31 cellular contexts compared by ENCODE assay signal in the genomic region with DNA sequence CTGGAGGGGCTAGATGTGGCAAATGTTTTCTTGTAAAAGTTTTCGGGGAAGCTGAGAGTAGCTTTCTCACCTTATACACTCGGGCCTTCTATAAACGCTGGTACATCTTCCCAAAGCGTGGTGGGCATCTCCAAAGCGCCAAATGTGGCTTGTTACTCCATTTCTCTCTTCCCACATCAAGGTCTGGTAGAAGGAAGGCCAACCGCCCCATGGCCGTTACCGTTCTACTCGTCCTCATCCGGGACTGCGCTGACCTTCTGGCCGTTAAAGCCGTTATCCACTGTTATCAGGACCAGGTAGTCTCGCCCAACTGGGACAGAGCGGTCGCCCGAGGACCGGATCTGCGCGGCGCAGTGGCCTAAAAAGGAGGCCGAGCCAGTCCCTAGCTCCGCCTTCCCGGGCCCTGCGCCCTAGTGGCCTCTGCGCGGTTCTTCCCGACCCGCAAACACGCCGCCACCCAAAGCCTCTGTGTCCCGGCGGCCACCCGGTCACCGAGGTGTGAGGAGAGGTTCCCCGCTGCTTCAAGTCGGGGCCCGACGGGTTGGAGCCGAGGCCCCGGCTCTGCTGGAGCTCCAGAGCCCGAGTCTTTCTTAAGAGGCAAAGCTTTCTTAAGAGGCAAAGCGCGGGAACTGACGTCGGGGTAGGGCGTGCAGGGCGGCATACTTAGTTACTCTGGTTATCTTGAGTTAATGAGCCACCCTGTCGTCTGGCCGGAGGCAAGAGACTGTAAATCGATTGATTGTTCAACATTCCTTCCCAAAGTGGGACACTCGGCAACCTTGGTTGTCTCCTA.
A peak's percentile ranks its signal among the peaks of the same experiment; 100 is the strongest.
DNase-seq lines count a peak whose midpoint lies in the region; ATAC-seq, FAIRE-seq and TF ChIP-seq lines count a peak whose summit lies in the region.
"Had no signal": no experiment of that assay in that cellular context is flagged by ENCODE, and none has a peak within 500 bp of the region (broad histone marks: within the 10 kb centered on the region; RNA-seq: fewer than 3 reads in every experiment).

No MANE protein-coding gene starts in this region.

- no peak for TF ChIP-seq CTCF in H1 (IDR thresholded peaks at IDR 0.05; ENCODE audit: control extremely low read depth in 1 of 3, insufficient read depth in 1 of 3, low read depth in 1 of 3, low read length in 3 of 3)
- no peak for TF ChIP-seq CTCF in keratinocyte (optimal IDR thresholded peaks at IDR 0.05 in 1 of 3, IDR thresholded peaks at IDR 0.05 in 1 of 3, conservative IDR thresholded peaks at IDR 0.05 in 1 of 3; ENCODE audit: extremely low read depth in 1 of 3, insufficient read depth in 2 of 3, low read length in 3 of 3)
- TF ChIP-seq CTCF in testis (IDR thresholded peaks at IDR 0.05): no peak
- no peak for TF ChIP-seq CTCF in PC-3 (conservative IDR thresholded peaks at IDR 0.05; ENCODE audit: low read depth, low read length)

- no peaks in the 10 kb centered on the region for H3F3A ChIP-seq in PC-3 (ENCODE audit: low read length, unreplicated experiment)

- WGBS in H1 (ENCODE audit: extremely low coverage in 1 of 2, insufficient coverage in 1 of 2, insufficient read length in 1 of 2, insufficient replicate concordance in 2 of 2, low coverage in 1 of 2, low lambda C conversion rate in 2 of 2, missing lambda C conversion rate in 1 of 2), 2 experiments: 16% methylated on average over 49 of the region's 52 CpGs; no CpG with 5 or more reads in 1 of the 2 experiments
- 29 to 47% methylated on average over 17 to 52 of the region's 52 CpGs for WGBS in testis, 2 donors

- no peak overlapping the region for H2AK5ac ChIP-seq in H1 (ENCODE audit: low read depth, low read length)

- H2BK20ac ChIP-seq in H1 (ENCODE audit: low read length): no peak overlapping the region

- no peaks in the 10 kb centered on the region for H3K9me1 ChIP-seq in keratinocyte (ENCODE audit: control insufficient read depth, extremely low read depth, insufficient read depth, low read length)

- H3K56ac ChIP-seq in H1 (replicated peaks; ENCODE audit: insufficient read length, low read depth, low read length): no peak overlapping the region

- H3K27ac Mint-ChIP-seq in activated T-cell treated with anti-CD3 and anti-CD28 coated beads, Interleukin-2, amount 50 U/mL, for 72 hours: no peak overlapping the region
- H3K27ac Mint-ChIP-seq: activated naive CD4-positive, alpha-beta T cell treated with anti-CD3 and anti-CD28 coated beads for 36 hours; CD8-positive, alpha-beta T cell; memory B cell; stimulated activated effector memory CD8-positive, alpha-beta T cell treated with anti-CD3 and anti-CD28 coated beads, Interleukin-12 subunit alpha, Interleukin-12 subunit beta, amount 100 ng/mL, for 72 hours; T-cell had no signal

- peak overlapping the region; percentile 16 for H4K5ac ChIP-seq in H1 (ENCODE audit: insufficient read length, low read depth, low read length)

- H3K14ac ChIP-seq in H1 (ENCODE audit: insufficient read length): no peak overlapping the region

- H2BK12ac ChIP-seq in H1 (ENCODE audit: low read depth, low read length): peak overlapping the region; percentile 82

- intact Hi-C loops in testis (cut with DNase I; ENCODE audit: low total_unique reads): no loop called here
- intact Hi-C loops in PC-3 (cut with micrococcal nuclease): no loop called here

- FAIRE-seq in H1 (lab: Jason Lieb, UNC): no peak
- FAIRE-seq in keratinocyte (lab: Jason Lieb, UNC): no peak
- FAIRE-seq: GM12892, GM19239, islet of Langerhans, RCC 7860, TTC549 had no signal

- H2BK120ac ChIP-seq in H1 (replicated peaks; ENCODE audit: low read depth, low read length): no peak overlapping the region

- H3K36me3 ChIP-seq in H1 (ENCODE audit: control insufficient read depth in 2 of 4, insufficient read depth in 4 of 4, low read length in 3 of 4) (no peaks in the 10 kb centered on the region), keratinocyte (ENCODE audit: control insufficient read depth in 2 of 2, extremely low read depth in 1 of 2, insufficient read depth in 2 of 2, low read length in 2 of 2) (no peaks in the 10 kb centered on the region), testis (ENCODE audit: low read depth, missing control alignments) (no peaks in the 10 kb centered on the region), PC-3 (ENCODE audit: low read depth, low read length) (no peaks in the 10 kb centered on the region)
- H3K36me3 ChIP-seq: SJCRH30 had no signal

- H3K4ac ChIP-seq in H1 (replicated peaks; ENCODE audit: insufficient read length, low read depth, low read length): no peak overlapping the region

- peaks cover 3 to 6% of the 10 kb centered on the region in 2 donors for H3K36me3 Mint-ChIP-seq in activated T-cell treated with anti-CD3 and anti-CD28 coated beads, Interleukin-2, amount 50 U/mL, for 72 hours (ENCODE audit: insufficient read depth in 2 of 2)
- H3K36me3 Mint-ChIP-seq: CD8-positive, alpha-beta T cell; stimulated activated effector memory CD8-positive, alpha-beta T cell treated with anti-CD3 and anti-CD28 coated beads, Interleukin-12 subunit alpha, Interleukin-12 subunit beta, amount 100 ng/mL, for 72 hours; T-cell had no signal

- H3K27me3 ChIP-seq in H1 (replicated peaks in 1 of 4; ENCODE audit: control insufficient read depth in 3 of 4, extremely low read depth in 1 of 4, insufficient read depth in 3 of 4, low read length in 3 of 4) (peaks cover 0 to 6% (median 4%) of the 10 kb centered on the region in 4 experiments; a peak in 2 of 7 replicates), keratinocyte (ENCODE audit: control insufficient read depth, extremely low read depth, insufficient read depth, low read length) (peaks cover 13% of the 10 kb centered on the region), testis (no peaks in the 10 kb centered on the region), PC-3 (ENCODE audit: low read length) (peaks cover 12% of the 10 kb centered on the region; the same call in 1 of the 2 replicates)
- H3K27me3 ChIP-seq: SJCRH30 had no signal

- dilution Hi-C loops in keratinocyte (cut with MboI; ENCODE audit: extremely low pct_ligation_motif_present, low sequenced_read_pairs): no loop called here

- peak overlapping the region; percentile 31 to 58 for H3K4me3 Mint-ChIP-seq in activated T-cell treated with anti-CD3 and anti-CD28 coated beads, Interleukin-2, amount 50 U/mL, for 72 hours
- H3K4me3 Mint-ChIP-seq: activated naive CD4-positive, alpha-beta T cell treated with anti-CD3 and anti-CD28 coated beads for 36 hours; CD8-positive, alpha-beta T cell; memory B cell; naive thymus-derived CD8-positive, alpha-beta T cell; stimulated activated effector memory CD8-positive, alpha-beta T cell treated with anti-CD3 and anti-CD28 coated beads, Interleukin-12 subunit alpha, Interleukin-12 subunit beta, amount 100 ng/mL, for 72 hours; T-cell had no signal

- DNase-seq in activated T-cell treated with anti-CD3 and anti-CD28 coated beads, Interleukin-2, amount 50 U/mL, for 72 hours: no peak
- DNase-seq in activated T-cell treated with anti-CD3 and anti-CD28 coated beads for 4 hours (no peak), H1 (ENCODE audit: low read depth in 1 of 2, low spot score in 2 of 2) (peak in 1 of 2 experiments; percentile 69), keratinocyte (ENCODE audit: low read depth, low spot score) (no peak), testis (peak; percentile 49), H4 (ENCODE audit: low spot score) (no peak), PC-3 (no peak)
- DNase-seq: 8988T; activated CD4-positive, alpha-beta T cell treated with anti-CD3 and anti-CD28 coated beads for 1 hour; activated CD8-positive, alpha-beta memory T cell treated with anti-CD3 and anti-CD28 coated beads for 24 hours; activated naive CD4-positive, alpha-beta T cell treated with anti-CD3 and anti-CD28 coated beads for 36 hours; activated T-cell treated with anti-CD3 and anti-CD28 coated beads, Interleukin-2, amount 50 U/mL, for 48 hours; CD8-positive, alpha-beta T cell; DMS53; GM23248; MM.1S; naive thymus-derived CD8-positive, alpha-beta T cell; NCI-H1417 treated with DMSO at 0.1 percent for 48 hours; NCI-H510A treated with DMSO at 0.1 percent for 48 hours; NK-92 treated with Interleukin-12 subunit alpha and Interleukin-12 subunit beta, amount 100 ng/mL, for 24 hours; posterior cingulate gyrus; SJCRH30; T-cell had no signal

- no peak overlapping the region for H3K23ac ChIP-seq in H1 (ENCODE audit: insufficient read length)

- ATAC-seq in activated T-cell treated with anti-CD3 and anti-CD28 coated beads, Interleukin-2, amount 50 U/mL, for 72 hours (replicated peaks in 1 of 2): no peak
- ATAC-seq in HG02642 (IDR thresholded peaks at IDR 0.05; ENCODE audit: poor library complexity, unreplicated experiment) (no peak), PC-3 (no peak)
- ATAC-seq: CD8-positive, alpha-beta T cell; naive thymus-derived CD8-positive, alpha-beta T cell; stimulated activated effector memory CD8-positive, alpha-beta T cell treated with anti-CD3 and anti-CD28 coated beads, Interleukin-12 subunit alpha, Interleukin-12 subunit beta, amount 100 ng/mL, for 72 hours; T-cell had no signal

- TF ChIP-seq EP300 in H1 (IDR thresholded peaks at IDR 0.05; ENCODE audit: borderline replicate concordance in 1 of 2, low read depth in 2 of 2, low read length in 2 of 2): no peak

- peaks cover 65% of the 10 kb centered on the region for H3K27me3 Mint-ChIP-seq in activated T-cell treated with anti-CD3 and anti-CD28 coated beads, Interleukin-2, amount 50 U/mL, for 72 hours (ENCODE audit: low read depth)

- H3K4me1 Mint-ChIP-seq in activated T-cell treated with anti-CD3 and anti-CD28 coated beads, Interleukin-2, amount 50 U/mL, for 72 hours (ENCODE audit: low read depth): peaks cover 3% of the 10 kb centered on the region
- H3K4me1 Mint-ChIP-seq: memory B cell; stimulated activated effector memory CD8-positive, alpha-beta T cell treated with anti-CD3 and anti-CD28 coated beads, Interleukin-12 subunit alpha, Interleukin-12 subunit beta, amount 100 ng/mL, for 72 hours had no signal

- no peak for TF ChIP-seq RAD21 in H1 (IDR thresholded peaks at IDR 0.05 in 1 of 2, conservative IDR thresholded peaks at IDR 0.05 in 1 of 2; ENCODE audit: low read depth in 2 of 2, low read length in 2 of 2)

- H2BK5ac ChIP-seq in H1 (ENCODE audit: low read depth, low read length): no peak overlapping the region

- H3K4me1 ChIP-seq in H1 (replicated peaks in 1 of 4; ENCODE audit: control insufficient read depth in 3 of 4, insufficient read depth in 4 of 4, low read length in 3 of 4) (no peaks in the 10 kb centered on the region; a peak in 3 of 7 replicates), keratinocyte (ENCODE audit: control insufficient read depth, extremely low read depth, insufficient read depth, low read length) (no peaks in the 10 kb centered on the region), testis (peaks cover 3% of the 10 kb centered on the region), PC-3 (ENCODE audit: insufficient read depth, low read length) (no peaks in the 10 kb centered on the region)
- H3K4me1 ChIP-seq: SJCRH30 had no signal

- no peaks in the 10 kb centered on the region for H4K20me1 ChIP-seq in H1 (replicated peaks in 1 of 2; ENCODE audit: control insufficient read depth in 1 of 2, insufficient read depth in 2 of 2, low read length in 2 of 2)
- no peaks in the 10 kb centered on the region for H4K20me1 ChIP-seq in keratinocyte (ENCODE audit: control insufficient read depth, extremely low read depth, insufficient read depth, low read length)
- no peaks in the 10 kb centered on the region for H4K20me1 ChIP-seq in PC-3 (ENCODE audit: low read length)

- POLR2A ChIA-PET in H1 (lab: Charles Lee; ENCODE audit: partially characterized antibody) (interaction anchor here (0.8 to 1.9 kb wide), 7 partner anchors 9 to 119 kb away, joined by 3 to 10 read pairs (median 5); no protein-coding TSS in a partner anchor), PC-3 (lab: Charles Lee; ENCODE audit: unreplicated experiment) (no interaction called here)

- H4K91ac ChIP-seq in H1 (replicated peaks; ENCODE audit: insufficient read length, low read length): no peak overlapping the region

- peak overlapping the region; percentile 91 for H2AFZ ChIP-seq in H1 (ENCODE audit: low read length)
- no peak overlapping the region for H2AFZ ChIP-seq in keratinocyte (ENCODE audit: control insufficient read depth, low read length)
- H2AFZ ChIP-seq in PC-3 (ENCODE audit: low read length): no peak overlapping the region
- H2AFZ ChIP-seq: GM23248 had no signal

- peak overlapping the region; percentile 48; the same call in 1 of the 2 replicates for H4K8ac ChIP-seq in H1 (ENCODE audit: extremely low read depth, insufficient read depth, low read length)

- peak overlapping the region; percentile 9; the same call in 1 of the 2 replicates for H3K18ac ChIP-seq in H1 (ENCODE audit: extremely low read depth, low read length)

- no peaks in the 10 kb centered on the region for H3K79me1 ChIP-seq in H1 (ENCODE audit: low read depth, low read length)

- H3K9ac ChIP-seq in H1 (replicated peaks in 1 of 4; ENCODE audit: extremely low read depth in 1 of 4, low read depth in 3 of 4, low read length in 3 of 4): peak overlapping the region in 3 of 4 experiments; percentile 4 to 46 (median 41); a peak in 4 of 7 replicates
- no peak overlapping the region for H3K9ac ChIP-seq in keratinocyte (ENCODE audit: control insufficient read depth, extremely low read depth, insufficient read depth, low read length)
- H3K9ac ChIP-seq in PC-3 (ENCODE audit: low read length): no peak overlapping the region
- H3K9ac ChIP-seq: GM23248 had no signal

- H3K4me2 ChIP-seq in H1 (ENCODE audit: insufficient read depth in 1 of 2, low read depth in 2 of 2, low read length in 2 of 2): peak overlapping the region; percentile 68 to 80
- H3K4me2 ChIP-seq in keratinocyte (ENCODE audit: control insufficient read depth, extremely low read depth, insufficient read depth, low read depth, low read length): peak overlapping the region; percentile 32
- no peak overlapping the region for H3K4me2 ChIP-seq in PC-3 (ENCODE audit: low read length)

- TF ChIP-seq POLR2A in H1 (IDR thresholded peaks at IDR 0.05; ENCODE audit: control extremely low read depth in 1 of 2, low read depth in 2 of 2, low read length in 2 of 2) (0 out of 3 replicates have a peak, but pooled peaks of 1 of the 2 experiments have one; percentile 66), testis (IDR thresholded peaks at IDR 0.05) (no peak)

- CTCF ChIA-PET in H1 (lab: Charles Lee; ENCODE audit: partially characterized antibody) (interaction anchor here (1.1 to 1.5 kb wide), 3 partner anchors 9 to 57 kb away, joined by 3 to 6 read pairs (median 3); no protein-coding TSS in a partner anchor), PC-3 (lab: Charles Lee) (no interaction called here)

- H3K9me3 Mint-ChIP-seq in activated T-cell treated with anti-CD3 and anti-CD28 coated beads, Interleukin-2, amount 50 U/mL, for 72 hours: no peaks in the 10 kb centered on the region
- H3K9me3 Mint-ChIP-seq: CD8-positive, alpha-beta T cell; stimulated activated effector memory CD8-positive, alpha-beta T cell treated with anti-CD3 and anti-CD28 coated beads, Interleukin-12 subunit alpha, Interleukin-12 subunit beta, amount 100 ng/mL, for 72 hours had no signal

- H3K9me3 ChIP-seq in H1 (ENCODE audit: insufficient read depth in 2 of 2, low read depth in 1 of 2, low read length in 1 of 2): no peaks in the 10 kb centered on the region
- no peaks in the 10 kb centered on the region for H3K9me3 ChIP-seq in keratinocyte (ENCODE audit: control insufficient read depth, low read depth, low read length)
- H3K9me3 ChIP-seq in testis: no peaks in the 10 kb centered on the region
- H3K9me3 ChIP-seq in PC-3 (ENCODE audit: low read length): no peaks in the 10 kb centered on the region
- H3K9me3 ChIP-seq: SJCRH30 had no signal

- H3K79me2 ChIP-seq in H1 (ENCODE audit: control insufficient read depth in 1 of 2, insufficient read depth in 2 of 2, low read length in 2 of 2) (no peaks in the 10 kb centered on the region), keratinocyte (ENCODE audit: control insufficient read depth, insufficient read depth, low read length) (no peaks in the 10 kb centered on the region), PC-3 (ENCODE audit: low read length) (no peaks in the 10 kb centered on the region)

- H3K23me2 ChIP-seq in H1 (ENCODE audit: low read depth, low read length): 0 out of 2 replicates have a peak, but pooled peaks cover 2% of the 10 kb centered on the region

- H3K4me3 ChIP-seq in H1 (ENCODE audit: extremely low read depth in 1 of 4, insufficient read depth in 2 of 4, low read depth in 3 of 4, low read length in 4 of 4): peak overlapping the region; percentile 41 to 60 (median 50)
- H3K4me3 ChIP-seq in keratinocyte (ENCODE audit: control insufficient read depth in 2 of 3, extremely low read depth in 1 of 3, insufficient read depth in 2 of 3, low read depth in 1 of 3, low read length in 3 of 3): no peak overlapping the region
- peak overlapping the region; percentile 43 to 49 for H3K4me3 ChIP-seq in testis
- no peak overlapping the region for H3K4me3 ChIP-seq in PC-3 (ENCODE audit: low read length)
- H3K4me3 ChIP-seq: GM23248, SJCRH30 had no signal

- H3K27ac ChIP-seq in H1 (ENCODE audit: low read depth, low read length) (no peak overlapping the region), keratinocyte (ENCODE audit: control insufficient read depth, insufficient read depth, low read length) (no peak overlapping the region), testis (peak overlapping the region; percentile 18 to 67), PC-3 (ENCODE audit: low read length) (no peak overlapping the region)
- H3K27ac ChIP-seq: GM23248, SJCRH30 had no signal

- no peaks in the 10 kb centered on the region for H3K9me2 ChIP-seq in PC-3 (replicated peaks; ENCODE audit: low read length)

- BruUV-seq in PC-3 (replicated peaks; lab: Mats Ljungman, UMichigan): no TSS peak

- H2BK15ac ChIP-seq in H1 (ENCODE audit: low read length): peak overlapping the region; percentile 55; the same call in 1 of the 2 replicates

Comparison
In these comparisons a context has a peak if more than half of its experiments do, and no peak if none do; other contexts are left out.
1. H3K27ac ChIP-seq: peak in testis (2 of 2); none in H1 (single experiment), keratinocyte (single experiment) and PC-3 (single experiment).
2. H3K4me3 ChIP-seq: peak in H1 (4 of 4) and testis (2 of 2); none in keratinocyte (0 of 3) and PC-3 (single experiment).
3. H3K9ac ChIP-seq: peak in H1 (3 of 4); none in keratinocyte (single experiment) and PC-3 (single experiment).